In genomic region chr10:44788147-44788819, GRCh38 we compare ENCODE assay signal across 23 cellular contexts.
"Had no signal": no experiment of that assay in that cellular context is flagged by ENCODE, and none has a peak within 500 bp of the region (broad histone marks: within the 10 kb centered on the region; RNA-seq: fewer than 3 reads in every experiment).

No MANE protein-coding gene starts in this region.

- H3K4me3 ChIP-seq: ascending aorta, breast epithelium, left ventricle myocardium inferior, sigmoid colon, smooth muscle cell, upper lobe of right lung had no signal

- DNase-seq: activated B cell treated with CpG ODN at 0.5 μM for 24 hours; activated CD4-positive, alpha-beta T cell treated with anti-CD3 and anti-CD28 coated beads for 36 hours; activated CD4-positive, alpha-beta T cell treated with anti-CD3 and anti-CD28 coated beads, Interleukin-2, amount 50 U/mL, for 4 hours; activated CD8-positive, alpha-beta memory T cell treated with anti-CD3 and anti-CD28 coated beads for 24 hours; activated CD8-positive, alpha-beta memory T cell treated with anti-CD3 and anti-CD28 coated beads, Interleukin-2, amount 50 U/mL, for 4 hours; activated T-cell treated with anti-CD3 and anti-CD28 coated beads, Interleukin-2, amount 50 U/mL, for 24 hours; cortex of kidney; foreskin keratinocyte; kidney glomerular epithelial cell; left ventricle myocardium inferior; natural killer cell; sigmoid colon; stimulated activated CD4-positive, alpha-beta T cell treated with anti-CD3 and anti-CD28 coated beads, Interleukin-2, amount 100 ng/mL, for 48 hours; stimulated activated CD8-positive, alpha-beta memory T cell treated with anti-CD3 and anti-CD28 coated beads, Interleukin-4, amount 100 ng/mL, for 48 hours; stimulated activated naive CD4-positive, alpha-beta T cell; T1000; upper lobe of right lung had no signal

- H3K9me3 ChIP-seq: ascending aorta, breast epithelium, left ventricle myocardium inferior, sigmoid colon, upper lobe of right lung had no signal

- H3K27ac ChIP-seq: ascending aorta, breast epithelium, epithelial cell of prostate, foreskin keratinocyte, left ventricle myocardium inferior, upper lobe of right lung had no signal

- H3K4me3 Mint-ChIP-seq: activated B cell treated with CpG ODN at 0.5 μM for 24 hours; activated CD4-positive, alpha-beta T cell treated with anti-CD3 and anti-CD28 coated beads for 36 hours; activated T-cell treated with anti-CD3 and anti-CD28 coated beads, Interleukin-2, amount 50 U/mL, for 24 hours; activated T-helper 17 cell treated with anti-CD3 and anti-CD28 coated beads, Interleukin-2, amount 50 U/mL, for 72 hours; natural killer cell had no signal

- H3K36me3 ChIP-seq: ascending aorta, breast epithelium, left ventricle myocardium inferior, sigmoid colon, upper lobe of right lung had no signal

- H3K27ac Mint-ChIP-seq: activated B cell treated with CpG ODN at 0.5 μM for 24 hours; activated CD4-positive, alpha-beta T cell treated with anti-CD3 and anti-CD28 coated beads for 36 hours; activated naive CD4-positive, alpha-beta T cell treated with anti-CD3 and anti-CD28 coated beads, Interleukin-2, amount 50 U/mL, for 72 hours; activated T-cell treated with anti-CD3 and anti-CD28 coated beads, Interleukin-2, amount 50 U/mL, for 24 hours; activated T-helper 17 cell treated with anti-CD3 and anti-CD28 coated beads, Interleukin-2, amount 50 U/mL, for 72 hours; natural killer cell had no signal

- H3K36me3 Mint-ChIP-seq: activated naive CD4-positive, alpha-beta T cell treated with anti-CD3 and anti-CD28 coated beads, Interleukin-2, amount 50 U/mL, for 72 hours; natural killer cell had no signal

- H3K9me3 Mint-ChIP-seq: activated B cell treated with CpG ODN at 0.5 μM for 24 hours; activated naive CD4-positive, alpha-beta T cell treated with anti-CD3 and anti-CD28 coated beads, Interleukin-2, amount 50 U/mL, for 72 hours; activated T-cell treated with anti-CD3 and anti-CD28 coated beads, Interleukin-2, amount 50 U/mL, for 24 hours; activated T-helper 17 cell treated with anti-CD3 and anti-CD28 coated beads, Interleukin-2, amount 50 U/mL, for 72 hours; natural killer cell had no signal

- ATAC-seq: activated CD4-positive, alpha-beta T cell treated with anti-CD3 and anti-CD28 coated beads for 36 hours; activated naive CD4-positive, alpha-beta T cell treated with anti-CD3 and anti-CD28 coated beads, Interleukin-2, amount 50 U/mL, for 72 hours; activated T-helper 17 cell treated with anti-CD3 and anti-CD28 coated beads, Interleukin-2, amount 50 U/mL, for 72 hours; foreskin keratinocyte; natural killer cell; upper lobe of right lung had no signal

- H3K27me3 ChIP-seq: ascending aorta, breast epithelium, foreskin keratinocyte, sigmoid colon, upper lobe of right lung had no signal

- H3K4me1 Mint-ChIP-seq: activated B cell treated with CpG ODN at 0.5 μM for 24 hours; activated CD4-positive, alpha-beta T cell treated with anti-CD3 and anti-CD28 coated beads for 36 hours; activated T-helper 17 cell treated with anti-CD3 and anti-CD28 coated beads, Interleukin-2, amount 50 U/mL, for 72 hours; natural killer cell had no signal

- H3K4me1 ChIP-seq: ascending aorta, breast epithelium, foreskin keratinocyte, left ventricle myocardium inferior, upper lobe of right lung had no signal
